In genomic region chr1:245489838-245490237, GRCh38 we compare ENCODE assay signal across 15 cellular contexts.
"Had no signal": no experiment of that assay in that cellular context is flagged by ENCODE, and none has a peak within 500 bp of the region (broad histone marks: within the 10 kb centered on the region; RNA-seq: fewer than 3 reads in every experiment).

No MANE protein-coding gene starts in this region.

- H3K9me3 ChIP-seq: gastrocnemius medialis had no signal

- DNase-seq: cerebellar nuclear complex; effector memory CD8-positive, alpha-beta T cell; erythroblast; gastrocnemius medialis; immature natural killer cell; kidney; left cardiac atrium; naive thymus-derived CD4-positive, alpha-beta T cell; nephron progenitor cell; small intestine; stimulated activated CD4-positive, alpha-beta T cell treated with anti-CD3 and anti-CD28 coated beads, Interleukin-2, amount 100 ng/mL, for 48 hours; stimulated activated naive CD4-positive, alpha-beta T cell treated with Interleukin-2 at 50 U/mL for 16 hours; trophoblast cell had no signal

- H3K9ac ChIP-seq: parathyroid adenoma had no signal

- H3K4me3 ChIP-seq: gastrocnemius medialis had no signal

- H3K4me1 ChIP-seq: gastrocnemius medialis, parathyroid adenoma had no signal

- H3K27ac Mint-ChIP-seq: dendritic cell treated with granulocyte-macrophage colony-stimulating factor and Interleukin-4, amounts not matched to agents 40 ng/mL and 50 ng/mL, for 4 days; effector memory CD8-positive, alpha-beta T cell; immature natural killer cell; naive thymus-derived CD4-positive, alpha-beta T cell; nephron progenitor cell had no signal

- H3K27me3 ChIP-seq: gastrocnemius medialis had no signal

- H2AFZ ChIP-seq: parathyroid adenoma had no signal

- ATAC-seq: effector memory CD8-positive, alpha-beta T cell; gastrocnemius medialis; left cardiac atrium; naive thymus-derived CD4-positive, alpha-beta T cell had no signal

- H3K4me3 Mint-ChIP-seq: dendritic cell treated with granulocyte-macrophage colony-stimulating factor and Interleukin-4, amounts not matched to agents 40 ng/mL and 50 ng/mL, for 4 days; effector memory CD8-positive, alpha-beta T cell; immature natural killer cell; naive thymus-derived CD4-positive, alpha-beta T cell; nephron progenitor cell had no signal

- H3K36me3 ChIP-seq: gastrocnemius medialis had no signal

- H3K79me2 ChIP-seq: parathyroid adenoma had no signal

- H3K9me3 Mint-ChIP-seq: immature natural killer cell had no signal

- H3K27ac ChIP-seq: gastrocnemius medialis, parathyroid adenoma had no signal
